Comparison of ENCODE assay signal across 33 cellular contexts in the genomic region with DNA sequence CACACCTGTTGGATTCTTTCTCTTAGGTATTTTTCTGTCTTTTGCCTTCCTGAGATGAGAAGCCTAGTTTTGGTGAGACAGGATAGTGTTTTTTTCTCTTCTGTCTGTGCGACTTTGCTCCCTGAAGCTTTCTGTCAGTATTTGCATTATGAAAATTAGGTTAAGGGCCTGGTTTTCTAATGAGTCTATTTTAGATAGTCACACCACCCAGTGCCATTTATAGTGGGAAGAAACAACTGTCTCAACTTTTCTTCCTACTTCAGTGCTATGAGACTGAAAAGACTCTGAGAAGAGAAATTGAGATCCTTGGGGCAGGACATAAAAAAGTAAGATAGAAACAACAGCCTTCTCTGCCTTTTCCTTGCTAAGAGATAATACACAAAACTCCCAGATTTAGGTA.
"Had no signal": no experiment of that assay in that cellular context is flagged by ENCODE, and none has a peak within 500 bp of the region (broad histone marks: within the 10 kb centered on the region; RNA-seq: fewer than 3 reads in every experiment).

No MANE protein-coding gene starts in this region.

- ATAC-seq: activated CD8-positive, alpha-beta memory T cell treated with anti-CD3 and anti-CD28 coated beads, Interleukin-2, amount 10 ng/mL, durations not matched to agents 7 days and 5 days; activated naive CD8-positive, alpha-beta T cell treated with anti-CD3 and anti-CD28 coated beads, Interleukin-2, amount 50 U/mL, for 24 hours; Panc1 had no signal

- H3K9me2 ChIP-seq: SK-N-SH had no signal

- H3K4me1 Mint-ChIP-seq: activated CD4-positive, alpha-beta memory T cell treated with anti-CD3 and anti-CD28 coated beads, Interleukin-2, amount 10 ng/mL, durations not matched to agents 7 days and 5 days; activated CD8-positive, alpha-beta memory T cell treated with anti-CD3 and anti-CD28 coated beads, Interleukin-2, amount 10 ng/mL, durations not matched to agents 7 days and 5 days; activated naive CD4-positive, alpha-beta T cell treated with anti-CD3 and anti-CD28 coated beads, Interleukin-2, amount 10 ng/mL, durations not matched to agents 7 days and 5 days; brain had no signal

- H3K27ac Mint-ChIP-seq: activated CD4-positive, alpha-beta memory T cell treated with anti-CD3 and anti-CD28 coated beads, Interleukin-2, amount 10 ng/mL, durations not matched to agents 7 days and 5 days; activated CD8-positive, alpha-beta memory T cell treated with anti-CD3 and anti-CD28 coated beads, Interleukin-2, amount 10 ng/mL, durations not matched to agents 7 days and 5 days; activated naive CD4-positive, alpha-beta T cell treated with anti-CD3 and anti-CD28 coated beads, Interleukin-2, amount 10 ng/mL, durations not matched to agents 7 days and 5 days; activated naive CD8-positive, alpha-beta T cell; activated naive CD8-positive, alpha-beta T cell treated with anti-CD3 and anti-CD28 coated beads, Interleukin-2, amount 50 U/mL, for 24 hours; activated T-helper 1 cell treated with anti-CD3 and anti-CD28 coated beads, Interleukin-12 subunit alpha, Interleukin-12 subunit beta, Interleukin-2, Interleukin-4 antibody, amounts not matched to agents 30 ng/mL and 10 ng/mL and 1 ng/mL, durations not matched to agents 14 hours and 24 hours and 36 hours; brain had no signal

- H3K4me2 ChIP-seq: SK-N-SH had no signal

- H3K9me3 ChIP-seq: SJSA1, SK-N-SH had no signal

- H3K9ac ChIP-seq: SK-N-SH had no signal

- H3K4me1 ChIP-seq: SJSA1 had no signal

- H3K27me3 ChIP-seq: SJSA1 had no signal

- H3K27ac ChIP-seq: SJSA1, VCaP had no signal

- DNase-seq: activated CD4-positive, alpha-beta memory T cell treated with anti-CD3 and anti-CD28 coated beads, Interleukin-2, amount 10 ng/mL, durations not matched to agents 7 days and 5 days; activated CD4-positive, alpha-beta T cell treated with anti-CD3 and anti-CD28 coated beads for 1 hour; activated CD4-positive, alpha-beta T cell treated with anti-CD3 and anti-CD28 coated beads for 48 hours; activated CD4-positive, CD25-positive, alpha-beta regulatory T cell; activated CD8-positive, alpha-beta memory T cell treated with anti-CD3 and anti-CD28 coated beads for 24 hours; activated CD8-positive, alpha-beta memory T cell treated with anti-CD3 and anti-CD28 coated beads, Interleukin-2, amount 10 ng/mL, durations not matched to agents 7 days and 5 days; activated CD8-positive, alpha-beta memory T cell treated with anti-CD3 and anti-CD28 coated beads, Interleukin-2, amount 50 U/mL, for 48 hours; activated naive CD4-positive, alpha-beta T cell treated with anti-CD3 and anti-CD28 coated beads, Interleukin-2, amount 10 ng/mL, durations not matched to agents 7 days and 5 days; activated naive CD8-positive, alpha-beta T cell treated with anti-CD3 and anti-CD28 coated beads, Interleukin-2, amount 50 U/mL, for 24 hours; activated T-cell treated with anti-CD3 and anti-CD28 coated beads, Interleukin-2, amount 50 U/mL, for 1 hour; anterior cingulate cortex; caudate nucleus; cerebellar nuclear complex; NCI-H1092; NCI-H1436 treated with DMSO at 0.1 percent for 48 hours; NCI-H1694 treated with DMSO at 0.1 percent for 48 hours; NCI-H2029; NCI-H2107; NCI-H2171; NCI-H510A; NCI-H69; NCI-H82; SHP77; SK-N-SH; T-helper 1 cell; T-helper 2 cell; T-helper 9 cell had no signal

- H3K36me3 Mint-ChIP-seq: activated naive CD4-positive, alpha-beta T cell treated with anti-CD3 and anti-CD28 coated beads, Interleukin-2, amount 10 ng/mL, durations not matched to agents 7 days and 5 days had no signal

- H3K27me3 Mint-ChIP-seq: brain had no signal

- H3K4me3 ChIP-seq: SJSA1 had no signal

- H3K4me3 Mint-ChIP-seq: activated CD4-positive, alpha-beta memory T cell treated with anti-CD3 and anti-CD28 coated beads, Interleukin-2, amount 10 ng/mL, durations not matched to agents 7 days and 5 days; activated CD8-positive, alpha-beta memory T cell treated with anti-CD3 and anti-CD28 coated beads, Interleukin-2, amount 10 ng/mL, durations not matched to agents 7 days and 5 days; activated naive CD4-positive, alpha-beta T cell treated with anti-CD3 and anti-CD28 coated beads, Interleukin-2, amount 10 ng/mL, durations not matched to agents 7 days and 5 days; activated naive CD8-positive, alpha-beta T cell; activated naive CD8-positive, alpha-beta T cell treated with anti-CD3 and anti-CD28 coated beads, Interleukin-2, amount 50 U/mL, for 24 hours; activated T-helper 1 cell treated with anti-CD3 and anti-CD28 coated beads, Interleukin-12 subunit alpha, Interleukin-12 subunit beta, Interleukin-2, Interleukin-4 antibody, amounts not matched to agents 30 ng/mL and 10 ng/mL and 1 ng/mL, durations not matched to agents 14 hours and 24 hours and 36 hours; brain had no signal
